Comparison of ENCODE assay signal across 8 cellular contexts in genomic region chr1:61049850-61050540, GRCh38. TPM values are rescaled to one million over a fixed set of nuclear protein-coding genes. Genes with fewer than 3 reads are reported as not detected.
DNase-seq lines count a peak whose midpoint lies in the region; ATAC-seq and TF ChIP-seq lines count a peak whose summit lies in the region.

No MANE protein-coding gene starts in this region.

- H3K36me3 ChIP-seq in CD4-positive, alpha-beta memory T cell (ENCODE audit: insufficient read depth, low read length) = no peaks in the 10 kb centered on the region
- H3K36me3 ChIP-seq in PC-3 (ENCODE audit: low read depth, low read length) = no peaks in the 10 kb centered on the region
- no peaks in the 10 kb centered on the region for H3K36me3 ChIP-seq in esophagus squamous epithelium
- H3K36me3 ChIP-seq in muscle layer of duodenum (ENCODE audit: control insufficient read depth in 1 of 2, insufficient read depth in 2 of 2, low read length in 2 of 2) = no peaks in the 10 kb centered on the region

- H3K4me1 Mint-ChIP-seq in CD4-positive, alpha-beta memory T cell = peaks cover 13 to 35% (median 24%) of the 10 kb centered on the region in 4 donors

- no peaks in the 10 kb centered on the region for H3K9me3 Mint-ChIP-seq in CD4-positive, alpha-beta memory T cell

- H3K4me3 Mint-ChIP-seq in CD4-positive, alpha-beta memory T cell = peak overlapping the region; percentile 81 to 91 (median 83)

- POLR2A ChIA-PET in CD4-positive, alpha-beta memory T cell (lab: Charles Lee; ENCODE audit: partially characterized antibody) = interaction anchor here (1.1 to 3.9 kb wide), 5 partner anchors 9 to 404 kb away, joined by 3 to 62 read pairs (median 5); partner anchors contain the start of gene NFIA
- POLR2A ChIA-PET in PC-3 (lab: Charles Lee; ENCODE audit: unreplicated experiment) = interaction anchor here (0.7 kb wide), 1 partner anchor 288 kb away, joined by 3 read pairs; no protein-coding TSS in a partner anchor

- CTCF ChIA-PET in CD4-positive, alpha-beta memory T cell (lab: Charles Lee; ENCODE audit: partially characterized antibody) = interaction anchor here (0.6 to 4.9 kb wide), 71 partner anchors 9 to 1233 kb away, joined by 3 to 84 read pairs (median 5); partner anchors contain the start of gene NFIA
- CTCF ChIA-PET in PC-3 (lab: Charles Lee) = interaction anchor here (0.6 to 1.3 kb wide), 6 partner anchors 28 to 803 kb away, joined by 3 to 9 read pairs (median 3); no protein-coding TSS in a partner anchor

- intact Hi-C loops in CD4-positive, alpha-beta memory T cell (cut with micrococcal nuclease) = loop anchor here (1.0 to 10.0 kb wide), 8 partner anchors 28 to 802 kb away; no protein-coding TSS in a partner anchor
- intact Hi-C loops in PC-3 (cut with micrococcal nuclease) = loop anchor here (1.0 to 10.0 kb wide), 5 partner anchors 160 to 805 kb away; no protein-coding TSS in a partner anchor
- intact Hi-C loops in esophagus squamous epithelium (cut with DNase I) = loop anchor here (10.0 kb wide), 2 partner anchors 295 to 405 kb away; no protein-coding TSS in a partner anchor

- peak overlapping the region in 1 of 7 donors; percentile 55 for H3K27ac Mint-ChIP-seq in CD4-positive, alpha-beta memory T cell

- H3K9me2 ChIP-seq in PC-3 (replicated peaks; ENCODE audit: low read length) = no peaks in the 10 kb centered on the region

- BruUV-seq in PC-3 (replicated peaks; lab: Mats Ljungman, UMichigan) = no TSS peak

- TF ChIP-seq CTCF in PC-3 (conservative IDR thresholded peaks at IDR 0.05; ENCODE audit: low read depth, low read length) = peak; percentile 91
- TF ChIP-seq CTCF in esophagus squamous epithelium (IDR thresholded peaks at IDR 0.05) = peak; percentile 84 to 98 (median 98)

- ATAC-seq in GM21381 (IDR thresholded peaks at IDR 0.05; ENCODE audit: unreplicated experiment) (peak; percentile 76), PC-3 (peak; percentile 84)

- peak in 2 of 4 donors; percentile 43 to 54 for TF ChIP-seq POLR2A in esophagus squamous epithelium (IDR thresholded peaks at IDR 0.05)

- peak overlapping the region; percentile 89 for H3K4me2 ChIP-seq in PC-3 (ENCODE audit: low read length)

- H3K36me3 Mint-ChIP-seq in CD4-positive, alpha-beta memory T cell = no peaks in the 10 kb centered on the region

- peak overlapping the region; percentile 36 to 72 for H3K4me3 ChIP-seq in CD4-positive, alpha-beta memory T cell (ENCODE audit: low read length in 2 of 2)
- H3K4me3 ChIP-seq in PC-3 (ENCODE audit: low read length) (peak overlapping the region; percentile 87), esophagus squamous epithelium (peak overlapping the region; percentile 77 to 95 (median 85)), muscle layer of duodenum (ENCODE audit: low read depth in 1 of 2, low read length in 2 of 2) (peak overlapping the region; percentile 76 to 91)

- H4K20me1 ChIP-seq in PC-3 (ENCODE audit: low read length) = no peaks in the 10 kb centered on the region

- H3F3A ChIP-seq in PC-3 (ENCODE audit: low read length, unreplicated experiment) = no peaks in the 10 kb centered on the region

- peaks cover 21 to 32% of the 10 kb centered on the region in 2 donors for H3K27me3 Mint-ChIP-seq in CD4-positive, alpha-beta memory T cell

- peak overlapping the region; percentile 99 for H2AFZ ChIP-seq in PC-3 (ENCODE audit: low read length)

- DNase-seq in CD4-positive, alpha-beta memory T cell = peak; percentile 80 to 87 (median 81)
- peak; percentile 88 for DNase-seq in HuH-7.5 (ENCODE audit: low spot score)
- DNase-seq in PC-3 = peak; percentile 94
- peak; percentile 95 to 97 for DNase-seq in activated T-cell treated with anti-CD3 and anti-CD28 coated beads, Interleukin-2, amount 50 U/mL, for 48 hours
- DNase-seq in esophagus squamous epithelium (lab: John Stamatoyannopoulos, UW) = peak; percentile 50
- DNase-seq in stimulated activated CD8-positive, alpha-beta memory T cell treated with anti-CD3 and anti-CD28 coated beads, Interleukin-7, amount 100 ng/mL, for 1 hour (ENCODE audit: low read depth in 2 of 2) = peak; percentile 78 to 86

- H3K79me2 ChIP-seq in PC-3 (ENCODE audit: low read length) = no peaks in the 10 kb centered on the region

- H3K9me3 ChIP-seq in CD4-positive, alpha-beta memory T cell (ENCODE audit: control insufficient read depth in 1 of 2, low read length in 2 of 2) = no peaks in the 10 kb centered on the region
- H3K9me3 ChIP-seq in PC-3 (ENCODE audit: low read length) (no peaks in the 10 kb centered on the region), esophagus squamous epithelium (no peaks in the 10 kb centered on the region), muscle layer of duodenum (ENCODE audit: control insufficient read depth in 1 of 2, low read length in 2 of 2) (no peaks in the 10 kb centered on the region)

- H3K27me3 ChIP-seq in CD4-positive, alpha-beta memory T cell (ENCODE audit: insufficient read depth, low read length) = peaks cover 5% of the 10 kb centered on the region
- no peaks in the 10 kb centered on the region for H3K27me3 ChIP-seq in PC-3 (ENCODE audit: low read length)
- H3K27me3 ChIP-seq in esophagus squamous epithelium = no peaks in the 10 kb centered on the region
- no peaks in the 10 kb centered on the region for H3K27me3 ChIP-seq in muscle layer of duodenum (ENCODE audit: low read depth, low read length)

- H3K4me1 ChIP-seq in CD4-positive, alpha-beta memory T cell (ENCODE audit: insufficient read depth, low read length) = peaks cover 37% of the 10 kb centered on the region
- H3K4me1 ChIP-seq in PC-3 (ENCODE audit: insufficient read depth, low read length) (peaks cover 4% of the 10 kb centered on the region; the same call in 1 of the 2 replicates), esophagus squamous epithelium (peaks cover 11 to 51% (median 19%) of the 10 kb centered on the region in 3 donors), muscle layer of duodenum (ENCODE audit: control insufficient read depth in 1 of 2, insufficient read depth in 2 of 2, low read length in 2 of 2) (peaks cover 9 to 24% of the 10 kb centered on the region in 2 donors)

- H3K9ac ChIP-seq in PC-3 (ENCODE audit: low read length) = peak overlapping the region; percentile 66

- WGBS in esophagus squamous epithelium, 2 donors = 0% methylated on average over 1 to 6 of the region's 48 CpGs

- peak overlapping the region; percentile 25 for H3K27ac ChIP-seq in CD4-positive, alpha-beta memory T cell (ENCODE audit: low read depth, low read length)
- no peak overlapping the region for H3K27ac ChIP-seq in PC-3 (ENCODE audit: low read length)
- H3K27ac ChIP-seq in esophagus squamous epithelium = peak overlapping the region; percentile 96 to 99 (median 98)
- peak overlapping the region; percentile 77 for H3K27ac ChIP-seq in muscle layer of duodenum (ENCODE audit: low read length)

RNA-seq across cellular contexts. Expression of gene NFIA, which starts 32.4 kb away (rescaled TPM):
- total RNA-seq in CD4-positive, alpha-beta memory T cell = 1 to 10 TPM; 6.9 to 7.3 TPM
- polyA plus RNA-seq in CD4-positive, alpha-beta memory T cell = 1 to 10 TPM; 5.1 to 6.6 TPM
- 5.2 and 12.7 TPM in 2 replicates for total RNA-seq in PC-3 (2014; rRNA removed)
- total RNA-seq in esophagus squamous epithelium = 10 to 100 TPM; 27.9 to 79.9 (median 36.7) TPM
